8 cellular contexts compared by ENCODE assay signal in the genomic region with DNA sequence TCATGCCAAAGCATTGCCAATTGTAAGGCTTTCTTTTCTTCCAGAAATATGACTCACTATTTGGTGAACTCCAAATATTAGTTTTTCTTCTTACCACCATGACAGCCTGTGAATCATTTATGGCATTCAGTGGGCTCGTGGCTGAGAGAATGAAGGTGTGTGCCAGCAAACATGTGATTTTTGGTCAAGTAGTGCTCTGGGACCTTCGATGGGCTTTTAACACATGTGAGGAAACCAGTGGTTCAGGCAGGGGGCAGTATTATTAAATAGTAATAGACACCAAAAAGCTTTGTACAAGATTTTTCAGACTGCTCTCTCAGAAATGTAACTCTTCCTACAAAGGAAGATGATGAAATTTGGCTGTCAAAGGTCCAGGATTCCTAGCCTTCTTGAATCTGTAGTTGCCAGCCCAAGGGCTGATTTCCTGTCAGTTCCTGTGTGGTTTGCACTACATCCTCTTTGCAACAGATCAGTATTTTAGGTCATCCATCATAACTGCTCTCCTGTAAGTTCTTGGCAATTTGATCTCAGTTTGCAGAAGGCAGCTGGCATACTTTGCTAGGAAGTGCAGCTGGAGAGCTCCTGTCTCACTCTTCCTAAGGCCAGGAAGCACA.
DNase-seq lines count a peak whose midpoint lies in the region; ATAC-seq and TF ChIP-seq lines count a peak whose summit lies in the region.

No MANE protein-coding gene starts in this region.

- H3K36me3 ChIP-seq in MG63 (peaks cover 5% of the 10 kb centered on the region), transverse colon (no peaks in the 10 kb centered on the region)

- H3K4me1 ChIP-seq in transverse colon, result peaks cover 10 to 44% (median 27%) of the 10 kb centered on the region in 4 donors

- in situ Hi-C loops in transverse colon (cut with MboI; ENCODE audit: low pct_ligation_motif_present in 1 of 4, low pct_unique_long_range_greater_than_20kb in 1 of 4, low sequenced_read_pairs in 3 of 4), result no loop called here

- ATAC-seq in naive thymus-derived CD8-positive, alpha-beta T cell, result peak; percentile 49 to 72
- no peak for ATAC-seq in GM19455 (IDR thresholded peaks at IDR 0.05; ENCODE audit: unreplicated experiment)

- TF ChIP-seq CTCF in epithelial cell of esophagus (IDR thresholded peaks at IDR 0.05; ENCODE audit: insufficient read depth, low read depth, low read length, missing control alignments), result peak; percentile 9
- no peak for TF ChIP-seq CTCF in transverse colon (IDR thresholded peaks at IDR 0.05)

- no peak for TF ChIP-seq EP300 in transverse colon (IDR thresholded peaks at IDR 0.05; ENCODE audit: low read depth)

- POLR2A ChIA-PET in naive thymus-derived CD8-positive, alpha-beta T cell (lab: Charles Lee), result no interaction called here

- no peaks in the 10 kb centered on the region for H3K27me3 ChIP-seq in MG63
- H3K27me3 ChIP-seq in transverse colon, result no peaks in the 10 kb centered on the region

- H3K4me1 Mint-ChIP-seq in naive thymus-derived CD8-positive, alpha-beta T cell, result peaks cover 30 to 79% (median 58%) of the 10 kb centered on the region in 4 donors

- peak; percentile 63 for DNase-seq in GM03348 (ENCODE audit: low spot score)
- peak; percentile 89 for DNase-seq in MG63
- peak; percentile 69 for DNase-seq in UCSD-AML1 (lab: John Stamatoyannopoulos, UW; ENCODE audit: unreplicated experiment)
- peak; percentile 91 for DNase-seq in epithelial cell of esophagus (ENCODE audit: low read depth)
- DNase-seq in naive thymus-derived CD8-positive, alpha-beta T cell, result peak in 3 of 10 donors; percentile 6 to 11 (median 10)
- DNase-seq in transverse colon, result peak; percentile 27
- DNase-seq in iPS-NIHi7 (ENCODE audit: extremely low spot score), result no peak

- H3K4me3 ChIP-seq in MG63 (no peak overlapping the region), epithelial cell of esophagus (ENCODE audit: low read length) (no peak overlapping the region), transverse colon (no peak overlapping the region)

- peak overlapping the region; percentile 36 to 69 (median 65) for H3K27ac ChIP-seq in transverse colon

- peak overlapping the region in 6 of 10 donors; percentile 9 to 82 (median 70) for H3K27ac Mint-ChIP-seq in naive thymus-derived CD8-positive, alpha-beta T cell

- 8 to 43% methylated on average over 2 of the region's 2 CpGs for WGBS in transverse colon (ENCODE audit: low coverage in 1 of 2), 2 donors

- H3K9me3 Mint-ChIP-seq in naive thymus-derived CD8-positive, alpha-beta T cell, result no peaks in the 10 kb centered on the region

- intact Hi-C loops in transverse colon (cut with DNase I; ENCODE audit: low total_unique reads), result no loop called here

- no peaks in the 10 kb centered on the region for H3K27me3 Mint-ChIP-seq in naive thymus-derived CD8-positive, alpha-beta T cell

- peaks cover 13% of the 10 kb centered on the region for H3K9me3 ChIP-seq in MG63
- H3K9me3 ChIP-seq in transverse colon, result no peaks in the 10 kb centered on the region

- peaks cover 0 to 20% (median 5%) of the 10 kb centered on the region in 3 donors for H3K36me3 Mint-ChIP-seq in naive thymus-derived CD8-positive, alpha-beta T cell

- TF ChIP-seq POLR2A in transverse colon (IDR thresholded peaks at IDR 0.05), result no peak

- peak overlapping the region in 8 of 10 donors; percentile 12 to 77 (median 54) for H3K4me3 Mint-ChIP-seq in naive thymus-derived CD8-positive, alpha-beta T cell
